Comparison of ENCODE assay signal across 8 cellular contexts in genomic region chr18:13500891-13501887, GRCh38.
DNase-seq lines count a peak whose midpoint lies in the region; ATAC-seq and TF ChIP-seq lines count a peak whose summit lies in the region.
"Had no signal": no experiment of that assay in that cellular context is flagged by ENCODE, and none has a peak within 500 bp of the region (broad histone marks: within the 10 kb centered on the region; RNA-seq: fewer than 3 reads in every experiment).

No MANE protein-coding gene starts in this region.

- H3K9me3 Mint-ChIP-seq in WTC11 (peaks cover 19% of the 10 kb centered on the region), type B pancreatic cell (peaks cover 7% of the 10 kb centered on the region)

- no peaks in the 10 kb centered on the region for H3K9me2 ChIP-seq in hepatocyte (replicated peaks; ENCODE audit: insufficient read depth)

- POLR2A ChIA-PET in WTC11 (lab: Charles Lee) (interaction anchor here (1.0 kb wide), 1 partner anchor 318 kb away, joined by 3 read pairs; no protein-coding TSS in a partner anchor), GM10248 (lab: Yijun Ruan, JAX) (no interaction called here)

- peaks cover 49% of the 10 kb centered on the region for H3K4me1 Mint-ChIP-seq in WTC11
- peaks cover 10% of the 10 kb centered on the region for H3K4me1 Mint-ChIP-seq in type B pancreatic cell (ENCODE audit: unreplicated experiment)

- no peaks in the 10 kb centered on the region for H3K79me2 ChIP-seq in hepatocyte

- H3K36me3 ChIP-seq in HUES64 (ENCODE audit: insufficient read depth, low read length), result no peaks in the 10 kb centered on the region
- no peaks in the 10 kb centered on the region for H3K36me3 ChIP-seq in hepatocyte (replicated peaks; ENCODE audit: insufficient read depth, low read depth)
- H3K36me3 ChIP-seq: SJSA1 had no signal

- WGBS in HUES64, result 38% methylated on average over 13 of the region's 16 CpGs
- WGBS in hepatocyte (ENCODE audit: low lambda C conversion rate, missing lambda C conversion rate), result 64% methylated on average over 16 of the region's 16 CpGs

- CTCF ChIA-PET in WTC11 (lab: Charles Lee), result interaction anchor here (1.3 to 1.5 kb wide), 2 partner anchors 285 to 342 kb away, joined by 4 to 5 read pairs; no protein-coding TSS in a partner anchor
- CTCF ChIA-PET in GM10248 (lab: Yijun Ruan, JAX), result interaction anchor here (1.0 to 1.5 kb wide), 8 partner anchors 10 to 57 kb away, joined by 3 to 7 read pairs (median 3); no protein-coding TSS in a partner anchor

- H3K27me3 ChIP-seq in HUES64 (ENCODE audit: insufficient read depth, low read length) (peaks cover 20% of the 10 kb centered on the region), hepatocyte (no peaks in the 10 kb centered on the region)

- DNase-seq in WTC11 (ENCODE audit: low spot score) (no peak), hepatocyte (ENCODE audit: low spot score) (peak; percentile 48), GM10248 (ENCODE audit: extremely low spot score) (no peak), type B pancreatic cell (ENCODE audit: extremely low spot score, unreplicated experiment) (no peak)

- H3K4me3 ChIP-seq in HUES64 (ENCODE audit: low read length), result no peak overlapping the region
- no peak overlapping the region for H3K4me3 ChIP-seq in hepatocyte
- no peak overlapping the region for H3K4me3 ChIP-seq in skin epidermis
- H3K4me3 ChIP-seq: SJSA1 had no signal

- peak; percentile 48 for ATAC-seq in WTC11
- no peak for ATAC-seq in HG03139 (IDR thresholded peaks at IDR 0.05; ENCODE audit: unreplicated experiment)

- H3K36me3 Mint-ChIP-seq in WTC11, result peaks cover 20% of the 10 kb centered on the region
- peaks cover 4% of the 10 kb centered on the region for H3K36me3 Mint-ChIP-seq in type B pancreatic cell

- peaks cover 16% of the 10 kb centered on the region for H3K27me3 Mint-ChIP-seq in WTC11 (ENCODE audit: low read depth)
- H3K27me3 Mint-ChIP-seq in type B pancreatic cell, result peaks cover 36% of the 10 kb centered on the region

- H3K27ac Mint-ChIP-seq in WTC11 (peak overlapping the region; percentile 71), type B pancreatic cell (no peak overlapping the region)

- TF ChIP-seq CTCF in WTC11 (IDR thresholded peaks at IDR 0.05) (no peak), hepatocyte (IDR thresholded peaks at IDR 0.05; ENCODE audit: poor library complexity) (no peak), GM10248 (IDR thresholded peaks at IDR 0.05; ENCODE audit: control extremely low read depth, extremely low read depth, low read depth, missing control alignments) (no peak), type B pancreatic cell (conservative IDR thresholded peaks at IDR 0.05) (no peak)

- peak overlapping the region; percentile 49 for H3K4me3 Mint-ChIP-seq in WTC11
- H3K4me3 Mint-ChIP-seq in type B pancreatic cell, result no peak overlapping the region

- peak overlapping the region; percentile 21; the same call in 1 of the 2 replicates for H3K9ac ChIP-seq in HUES64 (ENCODE audit: low read depth, low read length)

- H3K4me2 ChIP-seq in hepatocyte, result peak overlapping the region; percentile 70

- H3K4me1 ChIP-seq in HUES64 (ENCODE audit: insufficient read depth, low read length) (peaks cover 24% of the 10 kb centered on the region), hepatocyte (ENCODE audit: insufficient read depth) (peaks cover 18% of the 10 kb centered on the region)
- H3K4me1 ChIP-seq: SJSA1 had no signal

- H2AFZ ChIP-seq in hepatocyte, result no peak overlapping the region

- H3K27ac ChIP-seq in HUES64 (ENCODE audit: low read depth, low read length) (peak overlapping the region; percentile 85; the same call in 1 of the 2 replicates), hepatocyte (peak overlapping the region; percentile 65), skin epidermis (peak overlapping the region in 13 of 21 experiments; percentile 11 to 88 (median 73))
- H3K27ac ChIP-seq: SJSA1 had no signal

- peaks cover 4% of the 10 kb centered on the region for H3K9me3 ChIP-seq in HUES64 (ENCODE audit: insufficient read depth, low read depth, low read length)
- H3K9me3 ChIP-seq in hepatocyte (ENCODE audit: low read depth), result no peaks in the 10 kb centered on the region
- H3K9me3 ChIP-seq: SJSA1 had no signal

- H4K20me1 ChIP-seq in hepatocyte (ENCODE audit: insufficient read depth, poor library complexity, severe bottlenecking), result no peaks in the 10 kb centered on the region

TF ChIP-seq in WTC11, 78 proteins besides CTCF, POLR2A, EP300 and RAD21 (continues in another document):
- TF ChIP-seq PRDM15 (CRISPR knock-in tag; IDR thresholded peaks at IDR 0.05) (no peak), RELA (CRISPR knock-in tag; IDR thresholded peaks at IDR 0.05; ENCODE audit: borderline replicate concordance) (no peak), ZNF532 (CRISPR knock-in tag; IDR thresholded peaks at IDR 0.05; ENCODE audit: borderline replicate concordance) (no peak), ZNF232 (CRISPR knock-in tag; IDR thresholded peaks at IDR 0.05) (no peak), SP1 (CRISPR knock-in tag; conservative IDR thresholded peaks at IDR 0.05) (no peak), ZNF263 (CRISPR knock-in tag; IDR thresholded peaks at IDR 0.05; ENCODE audit: low read depth) (no peak), JAZF1 (CRISPR knock-in tag; IDR thresholded peaks at IDR 0.05) (no peak), NR3C1 (CRISPR knock-in tag; conservative IDR thresholded peaks at IDR 0.05; ENCODE audit: low read depth) (no peak), NFE2L1 (CRISPR knock-in tag; IDR thresholded peaks at IDR 0.05) (no peak), FOXP1 (CRISPR knock-in tag; IDR thresholded peaks at IDR 0.05; ENCODE audit: borderline replicate concordance) (no peak), NFYB (CRISPR knock-in tag; conservative IDR thresholded peaks at IDR 0.05; ENCODE audit: low read depth) (no peak)
